8 cellular contexts compared by ENCODE assay signal in genomic region chr22:21587803-21588611, GRCh38. TPM values are rescaled to one million over a fixed set of nuclear protein-coding genes. Genes with fewer than 3 reads are reported as not detected.
DNase-seq lines count a peak whose midpoint lies in the region; ATAC-seq and TF ChIP-seq lines count a peak whose summit lies in the region.

No MANE protein-coding gene starts in this region.

- peaks cover 19% of the 10 kb centered on the region for H3K36me3 Mint-ChIP-seq in activated CD8-positive, alpha-beta T cell treated with anti-CD3 and anti-CD28 coated beads for 36 hours (ENCODE audit: low read depth)

- peak; percentile 83 for ATAC-seq in GM19035 (IDR thresholded peaks at IDR 0.05; ENCODE audit: unreplicated experiment)
- peak; percentile 64 for ATAC-seq in HG03139 (IDR thresholded peaks at IDR 0.05; ENCODE audit: unreplicated experiment)
- ATAC-seq in activated CD8-positive, alpha-beta T cell treated with anti-CD3 and anti-CD28 coated beads for 36 hours = peak; percentile 97

- CTCF ChIA-PET in activated CD8-positive, alpha-beta T cell treated with anti-CD3 and anti-CD28 coated beads for 36 hours (lab: Charles Lee) = interaction anchor here (1.1 to 1.5 kb wide), 5 partner anchors 9 to 59 kb away, joined by 4 to 8 read pairs (median 6); partner anchors contain the start of gene SDF2L1

- peak overlapping the region; percentile 90 for H3K27ac Mint-ChIP-seq in activated CD8-positive, alpha-beta T cell treated with anti-CD3 and anti-CD28 coated beads for 36 hours

- H3K27me3 Mint-ChIP-seq in activated CD8-positive, alpha-beta T cell treated with anti-CD3 and anti-CD28 coated beads for 36 hours = no peaks in the 10 kb centered on the region

- H3K4me3 Mint-ChIP-seq in activated CD8-positive, alpha-beta T cell treated with anti-CD3 and anti-CD28 coated beads for 36 hours = peak overlapping the region; percentile 19

- intact Hi-C loops in activated CD8-positive, alpha-beta T cell treated with anti-CD3 and anti-CD28 coated beads for 36 hours (cut with micrococcal nuclease) = no loop called here

- peaks cover 55% of the 10 kb centered on the region for H3K4me1 Mint-ChIP-seq in activated CD8-positive, alpha-beta T cell treated with anti-CD3 and anti-CD28 coated beads for 36 hours (ENCODE audit: low read depth)

- peak; percentile 32 for DNase-seq in AG20443 (ENCODE audit: low spot score)
- peak; percentile 73 for DNase-seq in activated CD8-positive, alpha-beta T cell treated with anti-CD3 and anti-CD28 coated beads for 36 hours
- peak; percentile 92 for DNase-seq in medulla oblongata (ENCODE audit: extremely low spot score)
- DNase-seq in NCI-H82 (lab: John Stamatoyannopoulos, UW) = no peak
- DNase-seq in KG1 (lab: John Stamatoyannopoulos, UW) = no peak
- no peak for DNase-seq in NCI-H2171 (lab: John Stamatoyannopoulos, UW)

- no peaks in the 10 kb centered on the region for H3K9me3 Mint-ChIP-seq in activated CD8-positive, alpha-beta T cell treated with anti-CD3 and anti-CD28 coated beads for 36 hours

- TF ChIP-seq CTCF in activated CD8-positive, alpha-beta T cell treated with anti-CD3 and anti-CD28 coated beads for 36 hours (IDR thresholded peaks at IDR 0.05) = no peak

- POLR2A ChIA-PET in activated CD8-positive, alpha-beta T cell treated with anti-CD3 and anti-CD28 coated beads for 36 hours (lab: Charles Lee) = interaction anchor here (0.6 to 1.8 kb wide), 6 partner anchors 9 to 29 kb away, joined by 3 to 7 read pairs (median 3); no protein-coding TSS in a partner anchor

RNA-seq across cellular contexts. Expression of gene UBE2L3, which starts 20.5 kb away (rescaled TPM):
- total RNA-seq in activated CD8-positive, alpha-beta T cell treated with anti-CD3 and anti-CD28 coated beads for 36 hours = 10 to 100 TPM; 50.3 to 54.9 TPM

RNA-seq across cellular contexts. Expression of gene RIMBP3C, which starts 36.7 kb away (rescaled TPM):
- total RNA-seq in activated CD8-positive, alpha-beta T cell treated with anti-CD3 and anti-CD28 coated beads for 36 hours = under 1 TPM in 1 of 2 experiments, not detected in 1; 0.20 TPM

RNA-seq across cellular contexts. Expression of gene YDJC, which starts 41.8 kb away (rescaled TPM):
- total RNA-seq in activated CD8-positive, alpha-beta T cell treated with anti-CD3 and anti-CD28 coated beads for 36 hours = 10 to 100 TPM; 60.1 to 64.9 TPM

RNA-seq across cellular contexts. Expression of gene CCDC116, which starts 44.6 kb away (rescaled TPM):
- total RNA-seq in activated CD8-positive, alpha-beta T cell treated with anti-CD3 and anti-CD28 coated beads for 36 hours = under 1 TPM in 1 of 2 experiments, not detected in 1; 0.45 TPM

RNA-seq across cellular contexts. Expression of gene SDF2L1, which starts 54.1 kb away (rescaled TPM):
- 10 to 100 TPM; 38.6 to 41.3 TPM for total RNA-seq in activated CD8-positive, alpha-beta T cell treated with anti-CD3 and anti-CD28 coated beads for 36 hours

Comparison
In these comparisons a context has a peak if more than half of its experiments do, and no peak if none do; other contexts are left out.
1. DNase-seq: peak in AG20443 (single experiment), activated CD8-positive, alpha-beta T cell treated with anti-CD3 and anti-CD28 coated beads for 36 hours (single experiment) and medulla oblongata (single experiment); none in NCI-H82 (single experiment), KG1 (single experiment) and NCI-H2171 (single experiment).
2. Peak in every context shown above with its lines, with median percentiles within 50 percentile points of each other: ATAC-seq.